2 cellular contexts compared by ENCODE assay signal in the genomic region with DNA sequence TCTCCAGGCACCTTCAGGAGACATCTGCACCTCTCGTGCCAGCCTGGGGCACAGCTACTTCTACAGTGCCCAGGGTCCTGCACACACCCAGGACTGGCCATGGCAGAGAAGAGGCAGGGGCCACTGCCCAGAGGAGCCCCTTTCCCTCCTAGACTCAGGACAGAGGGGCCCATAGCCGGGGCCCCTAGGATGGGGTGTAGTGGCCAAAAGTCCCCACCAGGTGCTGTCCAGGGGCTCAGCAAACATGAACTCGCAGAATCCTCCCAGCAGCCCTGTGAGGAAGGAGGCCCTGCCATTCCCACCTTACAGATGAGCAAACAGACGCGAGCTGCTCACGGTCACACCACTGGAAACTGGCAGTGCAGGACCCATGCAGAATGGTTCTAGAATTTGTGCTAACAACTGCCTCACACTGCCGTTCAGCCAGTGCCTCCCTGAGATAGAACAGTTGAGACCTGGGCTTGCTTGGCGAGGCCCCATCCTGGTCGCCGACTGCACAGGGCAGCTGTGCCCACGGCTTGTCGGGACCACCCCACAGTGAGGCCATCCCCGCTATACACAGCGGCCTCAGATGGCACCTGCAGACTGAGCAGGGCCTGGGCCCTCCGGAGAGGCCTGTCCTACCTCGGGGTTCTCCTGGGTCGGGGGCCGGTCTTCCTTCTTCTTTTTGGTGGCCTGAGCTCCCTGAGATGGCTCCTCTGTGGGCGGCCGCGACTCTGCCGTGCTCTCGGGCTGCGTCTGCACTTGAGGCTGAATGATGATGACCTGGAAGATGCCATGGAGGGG.
TF ChIP-seq lines count a peak whose summit lies in the region.

No MANE protein-coding gene starts in this region.

TF ChIP-seq in HCT116, 20 proteins besides CTCF, POLR2A, EP300 and RAD21:
- TF ChIP-seq FOSL1 (IDR thresholded peaks at IDR 0.05; ENCODE audit: low read depth) = no peak
- no peak for TF ChIP-seq ZFX (IDR thresholded peaks at IDR 0.05)
- TF ChIP-seq EGR1 (IDR thresholded peaks at IDR 0.05; ENCODE audit: low read depth) = no peak
- TF ChIP-seq CBX3 (IDR thresholded peaks at IDR 0.05; ENCODE audit: low read depth) = no peak
- no peak for TF ChIP-seq SRF (IDR thresholded peaks at IDR 0.05; ENCODE audit: low read depth)
- TF ChIP-seq, protein P1, sequence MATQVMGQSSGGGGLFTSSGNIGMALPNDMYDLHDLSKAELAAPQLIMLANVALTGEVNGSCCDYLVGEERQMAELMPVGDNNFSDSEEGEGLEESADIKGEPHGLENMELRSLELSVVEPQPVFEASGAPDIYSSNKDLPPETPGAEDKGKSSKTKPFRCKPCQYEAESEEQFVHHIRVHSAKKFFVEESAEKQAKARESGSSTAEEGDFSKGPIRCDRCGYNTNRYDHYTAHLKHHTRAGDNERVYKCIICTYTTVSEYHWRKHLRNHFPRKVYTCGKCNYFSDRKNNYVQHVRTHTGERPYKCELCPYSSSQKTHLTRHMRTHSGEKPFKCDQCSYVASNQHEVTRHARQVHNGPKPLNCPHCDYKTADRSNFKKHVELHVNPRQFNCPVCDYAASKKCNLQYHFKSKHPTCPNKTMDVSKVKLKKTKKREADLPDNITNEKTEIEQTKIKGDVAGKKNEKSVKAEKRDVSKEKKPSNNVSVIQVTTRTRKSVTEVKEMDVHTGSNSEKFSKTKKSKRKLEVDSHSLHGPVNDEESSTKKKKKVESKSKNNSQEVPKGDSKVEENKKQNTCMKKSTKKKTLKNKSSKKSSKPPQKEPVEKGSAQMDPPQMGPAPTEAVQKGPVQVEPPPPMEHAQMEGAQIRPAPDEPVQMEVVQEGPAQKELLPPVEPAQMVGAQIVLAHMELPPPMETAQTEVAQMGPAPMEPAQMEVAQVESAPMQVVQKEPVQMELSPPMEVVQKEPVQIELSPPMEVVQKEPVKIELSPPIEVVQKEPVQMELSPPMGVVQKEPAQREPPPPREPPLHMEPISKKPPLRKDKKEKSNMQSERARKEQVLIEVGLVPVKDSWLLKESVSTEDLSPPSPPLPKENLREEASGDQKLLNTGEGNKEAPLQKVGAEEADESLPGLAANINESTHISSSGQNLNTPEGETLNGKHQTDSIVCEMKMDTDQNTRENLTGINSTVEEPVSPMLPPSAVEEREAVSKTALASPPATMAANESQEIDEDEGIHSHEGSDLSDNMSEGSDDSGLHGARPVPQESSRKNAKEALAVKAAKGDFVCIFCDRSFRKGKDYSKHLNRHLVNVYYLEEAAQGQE (IDR thresholded peaks at IDR 0.05; ENCODE audit: low read depth) = no peak
- TF ChIP-seq, protein P2, sequence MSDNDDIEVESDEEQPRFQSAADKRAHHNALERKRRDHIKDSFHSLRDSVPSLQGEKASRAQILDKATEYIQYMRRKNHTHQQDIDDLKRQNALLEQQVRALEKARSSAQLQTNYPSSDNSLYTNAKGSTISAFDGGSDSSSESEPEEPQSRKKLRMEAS (IDR thresholded peaks at IDR 0.05) = no peak
- TF ChIP-seq TCF7L2 (IDR thresholded peaks at IDR 0.05; ENCODE audit: borderline replicate concordance, extremely low read depth, insufficient read depth, insufficient read length) = no peak
- TF ChIP-seq, protein P3, sequence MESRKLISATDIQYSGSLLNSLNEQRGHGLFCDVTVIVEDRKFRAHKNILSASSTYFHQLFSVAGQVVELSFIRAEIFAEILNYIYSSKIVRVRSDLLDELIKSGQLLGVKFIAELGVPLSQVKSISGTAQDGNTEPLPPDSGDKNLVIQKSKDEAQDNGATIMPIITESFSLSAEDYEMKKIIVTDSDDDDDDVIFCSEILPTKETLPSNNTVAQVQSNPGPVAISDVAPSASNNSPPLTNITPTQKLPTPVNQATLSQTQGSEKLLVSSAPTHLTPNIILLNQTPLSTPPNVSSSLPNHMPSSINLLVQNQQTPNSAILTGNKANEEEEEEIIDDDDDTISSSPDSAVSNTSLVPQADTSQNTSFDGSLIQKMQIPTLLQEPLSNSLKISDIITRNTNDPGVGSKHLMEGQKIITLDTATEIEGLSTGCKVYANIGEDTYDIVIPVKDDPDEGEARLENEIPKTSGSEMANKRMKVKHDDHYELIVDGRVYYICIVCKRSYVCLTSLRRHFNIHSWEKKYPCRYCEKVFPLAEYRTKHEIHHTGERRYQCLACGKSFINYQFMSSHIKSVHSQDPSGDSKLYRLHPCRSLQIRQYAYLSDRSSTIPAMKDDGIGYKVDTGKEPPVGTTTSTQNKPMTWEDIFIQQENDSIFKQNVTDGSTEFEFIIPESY (IDR thresholded peaks at IDR 0.05; ENCODE audit: extremely low read depth, insufficient replicate concordance, low read length) = no peak
- no peak for TF ChIP-seq SIN3A (IDR thresholded peaks at IDR 0.05; ENCODE audit: low read depth)
- no peak for TF ChIP-seq EZH2phosphoT487 (IDR thresholded peaks at IDR 0.05; ENCODE audit: borderline replicate concordance)
- TF ChIP-seq CEBPB (IDR thresholded peaks at IDR 0.05; ENCODE audit: low read depth) = no peak
- TF ChIP-seq ZNF274 (IDR thresholded peaks at IDR 0.05; ENCODE audit: low read depth, low read length) = no peak
- no peak for TF ChIP-seq JUND (IDR thresholded peaks at IDR 0.05)
- TF ChIP-seq, protein P4, sequence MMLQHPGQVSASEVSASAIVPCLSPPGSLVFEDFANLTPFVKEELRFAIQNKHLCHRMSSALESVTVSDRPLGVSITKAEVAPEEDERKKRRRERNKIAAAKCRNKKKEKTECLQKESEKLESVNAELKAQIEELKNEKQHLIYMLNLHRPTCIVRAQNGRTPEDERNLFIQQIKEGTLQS (IDR thresholded peaks at IDR 0.05) = no peak
- no peak for TF ChIP-seq ELF1 (IDR thresholded peaks at IDR 0.05; ENCODE audit: borderline replicate concordance, low read depth)
- no peak for TF ChIP-seq YY1 (IDR thresholded peaks at IDR 0.05; ENCODE audit: extremely low read depth, insufficient replicate concordance, low read depth, low read length)
- no peak for TF ChIP-seq SP1 (IDR thresholded peaks at IDR 0.05; ENCODE audit: low read depth)

TF ChIP-seq in H1, 55 proteins besides CTCF, POLR2A, EP300 and RAD21:
- TF ChIP-seq SP2 (IDR thresholded peaks at IDR 0.05; ENCODE audit: low read length) = no peak
- no peak for TF ChIP-seq GTF2F1 (IDR thresholded peaks at IDR 0.05; ENCODE audit: borderline replicate concordance, low read depth, low read length)
- no peak for TF ChIP-seq CBX8 (IDR thresholded peaks at IDR 0.05; ENCODE audit: borderline replicate concordance, low read depth, low read length)
